Comparison of ENCODE assay signal across 1 cellular context in the genomic region with DNA sequence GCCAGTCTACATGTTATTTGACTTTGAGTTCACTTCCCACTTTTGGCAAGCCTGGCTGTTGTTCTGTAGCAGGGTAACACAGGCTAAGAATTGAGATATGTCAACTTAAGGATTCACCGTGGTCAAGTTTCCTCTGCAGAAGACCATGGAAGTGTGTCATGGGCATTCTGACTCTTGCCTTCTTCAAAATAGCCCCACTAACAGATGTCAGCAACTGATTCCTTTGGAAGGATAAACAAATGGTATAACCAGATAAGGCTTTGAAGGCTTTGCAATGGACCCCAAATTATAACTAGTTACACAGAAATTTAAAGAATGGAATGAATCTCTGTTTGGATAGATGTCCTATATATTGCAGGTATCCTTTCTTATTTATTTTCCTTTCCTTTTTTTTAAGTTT.
TF ChIP-seq lines count a peak whose summit lies in the region.

No MANE protein-coding gene starts in this region.

TF ChIP-seq in GM23338, 12 proteins besides CTCF, POLR2A, EP300 and RAD21 (continued from another document):
- TF ChIP-seq ZNF462 (CRISPR knock-in tag; IDR thresholded peaks at IDR 0.05) (no peak), CREB1 (CRISPR knock-in tag; IDR thresholded peaks at IDR 0.05; ENCODE audit: low read depth) (no peak), JUNB (IDR thresholded peaks at IDR 0.05; ENCODE audit: unreplicated experiment) (no peak), EZH2phosphoT487 (IDR thresholded peaks at IDR 0.05; ENCODE audit: unreplicated experiment) (no peak)
